ENCODE assay signal across 8 cellular contexts in genomic region chr7:143737037-143737819, GRCh38. TPM values are rescaled to one million over a fixed set of nuclear protein-coding genes. Genes with fewer than 3 reads are reported as not detected.
DNase-seq lines count a peak whose midpoint lies in the region; ATAC-seq, FAIRE-seq and TF ChIP-seq lines count a peak whose summit lies in the region.
"Not testable (repeated sequence)": the region's sequence is repeated elsewhere in the genome, so short reads cannot be mapped to it uniquely, and the experiment has no call there.

No MANE protein-coding gene starts in this region.

- in situ Hi-C loops in HepG2 (cut with HindIII; ENCODE audit: extremely low pct_ligation_motif_present, low pct_unique_long_range_greater_than_20kb): not testable (repeated sequence)

- peak; percentile 43 for DNase-seq in DMS 273 (lab: John Stamatoyannopoulos, UW; ENCODE audit: unreplicated experiment)
- DNase-seq in NCI-H2171 treated with DMSO at 0.1 percent for 48 hours (lab: John Stamatoyannopoulos, UW): peak; percentile 49
- peak; percentile 63 for DNase-seq in epithelial cell of esophagus (ENCODE audit: low read depth)
- peak; percentile 38 for DNase-seq in HepG2 (ENCODE audit: low spot score)
- peak; percentile 39 for DNase-seq in stromal cell of bone marrow (ENCODE audit: low read depth)

- H3K9me3 ChIP-seq in HepG2 (ENCODE audit: low read length): not testable (repeated sequence)

- not testable (repeated sequence) for TF ChIP-seq EP300 in HepG2 (IDR thresholded peaks at IDR 0.05; ENCODE audit: low read depth in 2 of 2, low read length in 2 of 2); HepG2 (CRISPR knock-in tag; IDR thresholded peaks at IDR 0.05; ENCODE audit: borderline replicate concordance)

- not testable (repeated sequence) for H3K36me3 ChIP-seq in HepG2 (replicated peaks in 1 of 2; ENCODE audit: control insufficient read depth in 1 of 2, insufficient read depth in 2 of 2, low read length in 2 of 2)

- intact Hi-C loops in HepG2 (cut with micrococcal nuclease; ENCODE audit: unreplicated experiment): not testable (repeated sequence)

- TF ChIP-seq RAD21 in HepG2 (CRISPR knock-in tag; IDR thresholded peaks at IDR 0.05): not testable (repeated sequence)

- not testable (repeated sequence) for H3K27me3 ChIP-seq in HepG2 (ENCODE audit: control insufficient read depth in 1 of 2, insufficient read depth in 2 of 2, low read length in 2 of 2)

- not testable (repeated sequence) for H3K9ac ChIP-seq in HepG2 (ENCODE audit: insufficient read depth, low read depth, low read length)

- WGBS in HepG2 (ENCODE audit: low lambda C conversion rate): 2% methylated on average over 5 of the region's 5 CpGs

- not testable (repeated sequence) for H3K4me2 ChIP-seq in HepG2 (ENCODE audit: low read depth, low read length)

- TF ChIP-seq CTCF in WI38 (IDR thresholded peaks at IDR 0.05; ENCODE audit: low read depth, low read length) (peak; percentile 42; the same call in 1 of the 2 replicates), epithelial cell of esophagus (IDR thresholded peaks at IDR 0.05; ENCODE audit: insufficient read depth, low read depth, low read length, missing control alignments) (peak; percentile 70), HepG2 (CRISPR knock-in tag; IDR thresholded peaks at IDR 0.05) (peak; percentile 70)

- peak; percentile 64 for ATAC-seq in GM19397 (IDR thresholded peaks at IDR 0.05; ENCODE audit: unreplicated experiment)
- ATAC-seq in HG03196 (IDR thresholded peaks at IDR 0.05; ENCODE audit: unreplicated experiment): peak; percentile 65
- peak; percentile 84 for ATAC-seq in HepG2

- not testable (repeated sequence) for H2AFZ ChIP-seq in HepG2 (ENCODE audit: low read length)

- not testable (repeated sequence) for TF ChIP-seq POLR2A in HepG2 (IDR thresholded peaks at IDR 0.05; ENCODE audit: insufficient read depth in 1 of 2, low read depth in 2 of 2, low read length in 2 of 2)

- BruUV-seq in HepG2 (replicated peaks; lab: Mats Ljungman, UMichigan): not testable (repeated sequence)

- H3K4me3 ChIP-seq in WI38 (ENCODE audit: low read depth, low read length); epithelial cell of esophagus (ENCODE audit: low read length); HepG2 (replicated peaks in 1 of 3; ENCODE audit: insufficient read depth in 1 of 3, low read depth in 2 of 3, low read length in 3 of 3): not testable (repeated sequence)

- H3K27ac ChIP-seq in HepG2 (ENCODE audit: extremely low read length, insufficient read depth, low read length): not testable (repeated sequence)

- POLR2A ChIA-PET in HepG2 (lab: Yijun Ruan, JAX): not testable (repeated sequence)

- not testable (repeated sequence) for FAIRE-seq in HepG2 (lab: Jason Lieb, UNC)

- H4K20me1 ChIP-seq in HepG2 (ENCODE audit: insufficient read depth, low read length): not testable (repeated sequence)

- CTCF ChIA-PET in HepG2 (lab: Yijun Ruan, JAX; ENCODE audit: low intra/inter-chr PET ratio, low total read pairs): not testable (repeated sequence)

- not testable (repeated sequence) for H3K79me2 ChIP-seq in HepG2 (ENCODE audit: insufficient read depth, low read length)

- H3K4me1 ChIP-seq in HepG2 (ENCODE audit: insufficient read depth, low read length): not testable (repeated sequence)

TF ChIP-seq in HepG2, 621 proteins besides CTCF, POLR2A, EP300 and RAD21:
- TF ChIP-seq STAG1 (CRISPR knock-in tag; IDR thresholded peaks at IDR 0.05) (peak; percentile 67), SMC3 (IDR thresholded peaks at IDR 0.05; ENCODE audit: low read length) (peak; percentile 47; the same call in 1 of the 2 replicates)

RNA-seq across cellular contexts. Expression of gene CTAGE6, which starts 20.3 kb away (rescaled TPM):
- total RNA-seq in HepG2 (2016; rRNA removed; fragmentation: Illumina TruSeq; extraction: Trizol): not detected in 2 replicates
- total RNA-seq in HepG2 (2016; cell fraction: cytosol; rRNA removed; fragmentation: Illumina TruSeq; extraction: Trizol; ENCODE audit: low read depth): not detected in 2 replicates
- not detected in 2 replicates for total RNA-seq in HepG2 (2016; cell fraction: insoluble cytoplasmic fraction; rRNA removed; fragmentation: Illumina TruSeq; extraction: Trizol)
- not detected in 2 replicates for total RNA-seq in HepG2 (2016; cell fraction: membrane; rRNA removed; fragmentation: Illumina TruSeq; extraction: Trizol)
- not detected in 2 replicates for total RNA-seq in HepG2 (2016; cell fraction: nucleus; rRNA removed; fragmentation: Illumina TruSeq; extraction: Trizol)
- polyA plus RNA-seq in HepG2 (2011; rRNA removed): 0.09 and 0.12 TPM in 2 replicates
- not detected in 2 replicates for polyA plus RNA-seq in HepG2 (2011; cell fraction: cytosol; rRNA removed)
- polyA plus RNA-seq in HepG2 (2011; cell fraction: nucleus; rRNA removed): 0.29 and 0.38 TPM in 2 replicates
- not detected in 2 replicates for polyA plus RNA-seq in HepG2 (2012)
- not detected in 2 replicates for polyA plus RNA-seq in HepG2 (2016; cell fraction: cytosol; fragmentation: Illumina TruSeq; extraction: Trizol; ENCODE audit: low read depth)
- not detected in 2 replicates for polyA plus RNA-seq in HepG2 (2016; cell fraction: insoluble cytoplasmic fraction; fragmentation: Illumina TruSeq; extraction: Trizol; ENCODE audit: low read depth)
- not detected in 2 replicates for polyA plus RNA-seq in HepG2 (2016; cell fraction: membrane; fragmentation: Illumina TruSeq; extraction: Trizol; ENCODE audit: low read depth)
- not detected in 2 replicates for polyA plus RNA-seq in HepG2 (2016; cell fraction: nucleus; fragmentation: Illumina TruSeq; extraction: Trizol; ENCODE audit: insufficient read depth, low read depth)
- polyA minus RNA-seq in HepG2 (2011; rRNA and poly(A)+ RNA removed; ENCODE audit: low replicate concordance): 0.12 and 0.42 TPM in 2 replicates
- not detected in 2 replicates for polyA minus RNA-seq in HepG2 (2011; cell fraction: cytosol; rRNA and poly(A)+ RNA removed)
- 4.6 and 4.8 TPM in 2 replicates for polyA minus RNA-seq in HepG2 (2011; cell fraction: nucleus; rRNA and poly(A)+ RNA removed)
